In the genomic region with DNA sequence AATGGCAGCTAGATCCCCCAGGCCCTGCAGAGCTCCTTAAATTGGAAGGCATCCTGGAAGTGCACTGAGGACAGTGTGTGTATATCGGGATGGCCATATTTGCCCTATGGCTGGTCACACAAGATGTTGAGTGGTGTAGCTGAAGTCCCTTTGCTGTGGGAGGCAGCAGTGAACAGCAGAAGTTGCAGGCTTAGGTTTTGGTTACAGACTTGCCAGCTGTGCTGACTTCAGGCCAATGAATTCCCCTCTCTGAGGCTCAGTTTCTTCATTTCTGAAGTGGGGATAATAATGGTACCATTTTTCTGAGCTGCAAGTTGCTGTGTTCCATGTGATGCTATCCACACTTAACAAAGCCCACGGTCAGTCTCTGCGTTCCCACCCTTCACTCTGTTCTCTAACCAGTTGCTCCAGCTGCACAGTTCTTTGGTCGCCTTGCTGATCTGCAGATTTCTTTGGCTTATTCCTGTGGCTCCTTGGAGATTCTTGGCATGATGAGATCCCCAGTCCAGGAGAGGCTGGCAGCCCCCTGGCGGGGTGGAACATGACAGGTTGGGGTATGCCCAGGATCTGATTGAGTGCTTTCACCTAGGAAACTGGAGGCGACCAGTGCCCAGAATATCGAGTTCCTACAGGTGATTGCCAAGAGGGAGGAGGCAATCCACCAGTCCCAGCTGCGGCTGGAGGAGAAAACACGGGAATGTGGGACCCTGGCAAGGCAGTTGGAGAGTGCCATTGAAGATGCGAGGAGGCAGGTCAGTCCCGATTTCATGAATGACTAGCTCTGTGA, we compare ENCODE assay signal across 16 cellular contexts.
"Had no signal": no experiment of that assay in that cellular context is flagged by ENCODE, and none has a peak within 500 bp of the region (broad histone marks: within the 10 kb centered on the region; RNA-seq: fewer than 3 reads in every experiment).

No MANE protein-coding gene starts in this region.

- H3K4me3 Mint-ChIP-seq: activated naive CD8-positive, alpha-beta T cell; activated T-cell treated with anti-CD3 and anti-CD28 coated beads, Interleukin-2, amount 50 U/mL, for 24 hours; neural crest cell had no signal

- ATAC-seq: foreskin keratinocyte, heart left ventricle had no signal

- H3K4me1 Mint-ChIP-seq: neural crest cell had no signal

- H3K27me3 Mint-ChIP-seq: activated naive CD8-positive, alpha-beta T cell; activated T-cell treated with anti-CD3 and anti-CD28 coated beads, Interleukin-2, amount 50 U/mL, for 24 hours had no signal

- H3K27ac Mint-ChIP-seq: activated naive CD8-positive, alpha-beta T cell; activated T-cell treated with anti-CD3 and anti-CD28 coated beads, Interleukin-2, amount 50 U/mL, for 24 hours had no signal

- H3K9me3 ChIP-seq: breast epithelium, heart left ventricle, left ventricle myocardium inferior, ovary, transverse colon had no signal

- H3K4me3 ChIP-seq: breast epithelium, heart left ventricle, left ventricle myocardium inferior, ovary, transverse colon had no signal

- H3K36me3 ChIP-seq: breast epithelium, ovary had no signal

- H3K27ac ChIP-seq: breast epithelium, foreskin keratinocyte, heart left ventricle, left ventricle myocardium inferior, ovary, transverse colon had no signal

- H3K27me3 ChIP-seq: breast epithelium, foreskin keratinocyte, heart left ventricle, ovary, transverse colon had no signal

- H3K9me3 Mint-ChIP-seq: activated T-cell treated with anti-CD3 and anti-CD28 coated beads, Interleukin-2, amount 50 U/mL, for 24 hours; neural crest cell had no signal

- H3K4me1 ChIP-seq: breast epithelium had no signal

- DNase-seq: activated CD4-positive, alpha-beta T cell treated with anti-CD3 and anti-CD28 coated beads, Interleukin-2, amount 50 U/mL, for 1 hour; activated CD4-positive, CD25-positive, alpha-beta regulatory T cell; activated gamma-delta T cell; activated T-cell treated with anti-CD3 and anti-CD28 coated beads, Interleukin-2, amount 50 U/mL, for 24 hours; foreskin keratinocyte; heart left ventricle; islet precursor cell; left ventricle myocardium inferior; mesenchymal stem cell; ovary; retina; T-helper 2 cell; transverse colon had no signal
